ENCODE assay signal across 26 cellular contexts in genomic region chr3:108051005-108051404, GRCh38. TPM values are rescaled to one million over a fixed set of nuclear protein-coding genes. Genes with fewer than 3 reads are reported as not detected.
DNase-seq lines count a peak whose midpoint lies in the region; ATAC-seq and TF ChIP-seq lines count a peak whose summit lies in the region.
"Had no signal": no experiment of that assay in that cellular context is flagged by ENCODE, and none has a peak within 500 bp of the region (broad histone marks: within the 10 kb centered on the region; RNA-seq: fewer than 3 reads in every experiment).

No MANE protein-coding gene starts in this region.

- H3K36me3 Mint-ChIP-seq in HFFc6 (ENCODE audit: low read depth): peaks cover 20% of the 10 kb centered on the region; the same call in 1 of the 2 replicates

- H3K4me3 Mint-ChIP-seq in HFFc6: no peak overlapping the region
- no peak overlapping the region for H3K4me3 Mint-ChIP-seq in stimulated activated naive CD8-positive, alpha-beta T cell treated with anti-CD3 and anti-CD28 coated beads, Interleukin-15, amount 100 ng/mL, for 72 hours
- H3K4me3 Mint-ChIP-seq: activated CD8-positive, alpha-beta T cell treated with anti-CD3 and anti-CD28 coated beads for 36 hours; activated naive CD8-positive, alpha-beta T cell treated with anti-CD3 and anti-CD28 coated beads, Interleukin-2, amount 50 U/mL, for 24 hours; brain; IgD-negative memory B cell; natural killer cell treated with Interleukin-12 subunit alpha and Interleukin-12 subunit beta and Interleukin-15 and Interleukin-18, amount 100 ng/mL, for 72 hours had no signal

- peaks cover 29% of the 10 kb centered on the region for H3K4me1 Mint-ChIP-seq in HFFc6 (ENCODE audit: low read depth)
- peaks cover 50% of the 10 kb centered on the region for H3K4me1 Mint-ChIP-seq in stimulated activated naive CD8-positive, alpha-beta T cell treated with anti-CD3 and anti-CD28 coated beads, Interleukin-15, amount 100 ng/mL, for 72 hours
- H3K4me1 Mint-ChIP-seq: brain had no signal

- ATAC-seq in RWPE2 (ENCODE audit: low read depth) (peak; percentile 90), esophagus mucosa (peak; percentile 13), GM21526 (IDR thresholded peaks at IDR 0.05; ENCODE audit: low FRiP score, unreplicated experiment) (no peak)
- no peak for ATAC-seq in stimulated activated naive CD8-positive, alpha-beta T cell treated with anti-CD3 and anti-CD28 coated beads, Interleukin-15, amount 100 ng/mL, for 72 hours
- ATAC-seq: activated CD8-positive, alpha-beta T cell treated with anti-CD3 and anti-CD28 coated beads for 36 hours; activated naive CD8-positive, alpha-beta T cell treated with anti-CD3 and anti-CD28 coated beads, Interleukin-2, amount 50 U/mL, for 24 hours; natural killer cell treated with Interleukin-12 subunit alpha and Interleukin-12 subunit beta and Interleukin-15 and Interleukin-18, amount 100 ng/mL, for 72 hours; pancreas; stimulated activated naive CD8-positive, alpha-beta T cell treated with anti-CD3 and anti-CD28 coated beads, Interleukin-15, Interleukin-2, amounts not matched to agents 100 U/mL and 50 U/mL, for 24 hours had no signal

- DNase-seq in HFFc6 (peak; percentile 60), RWPE2 (ENCODE audit: low spot score) (no peak), AG08396 (ENCODE audit: low spot score) (no peak), NCI-H524 treated with DMSO at 0.1 percent for 48 hours (lab: John Stamatoyannopoulos, UW) (no peak)
- DNase-seq in stimulated activated naive CD8-positive, alpha-beta T cell treated with anti-CD3 and anti-CD28 coated beads, Interleukin-15, amount 100 ng/mL, for 72 hours: no peak
- DNase-seq: activated CD4-positive, CD25-positive, alpha-beta regulatory T cell treated with anti-CD3 and anti-CD28 coated beads, Interleukin-2, amount 50 U/mL, for 72 hours; activated CD8-positive, alpha-beta T cell treated with anti-CD3 and anti-CD28 coated beads for 36 hours; activated naive CD8-positive, alpha-beta T cell treated with anti-CD3 and anti-CD28 coated beads, Interleukin-2, amount 50 U/mL, for 24 hours; DMS79; effector CD8-positive, alpha-beta T cell; foreskin melanocyte; left ventricle myocardium inferior; NCI-H1092 treated with DMSO at 0.1 percent for 48 hours; NCI-H2029; NCI-H2227 treated with DMSO at 0.1 percent for 48 hours; pancreas; SIG-M5; stimulated activated CD4-positive, alpha-beta T cell treated with anti-CD3 and anti-CD28 coated beads, Interleukin-4, amount 100 ng/mL, for 24 hours; stimulated activated naive CD8-positive, alpha-beta T cell treated with anti-CD3 and anti-CD28 coated beads, Interleukin-15, Interleukin-2, amounts not matched to agents 100 U/mL and 50 U/mL, for 24 hours had no signal

- no peak for TF ChIP-seq CTCF in HFFc6 (IDR thresholded peaks at IDR 0.05)
- no peak for TF ChIP-seq CTCF in RWPE2 (IDR thresholded peaks at IDR 0.05; ENCODE audit: poor library complexity, severe bottlenecking)

- H3K4me3 ChIP-seq in RWPE2 (ENCODE audit: severe bottlenecking): no peak overlapping the region
- H3K4me3 ChIP-seq: HAP-1, left ventricle myocardium inferior, pancreas had no signal

- H3K9me3 Mint-ChIP-seq in HFFc6: no peaks in the 10 kb centered on the region
- no peaks in the 10 kb centered on the region for H3K9me3 Mint-ChIP-seq in stimulated activated naive CD8-positive, alpha-beta T cell treated with anti-CD3 and anti-CD28 coated beads, Interleukin-15, amount 100 ng/mL, for 72 hours
- H3K9me3 Mint-ChIP-seq: activated naive CD8-positive, alpha-beta T cell treated with anti-CD3 and anti-CD28 coated beads, Interleukin-2, amount 50 U/mL, for 24 hours; brain; IgD-negative memory B cell had no signal

- H3K27ac ChIP-seq in RWPE2 (ENCODE audit: poor library complexity, severe bottlenecking): no peak overlapping the region
- H3K27ac ChIP-seq: HL-60, left ventricle myocardium inferior, pancreas had no signal

- peaks cover 49% of the 10 kb centered on the region for H3K36me3 ChIP-seq in RWPE2 (ENCODE audit: low read depth)
- H3K36me3 ChIP-seq: HAP-1, pancreas had no signal

- H3K27ac Mint-ChIP-seq in HFFc6: peak overlapping the region; percentile 61
- H3K27ac Mint-ChIP-seq in stimulated activated naive CD8-positive, alpha-beta T cell treated with anti-CD3 and anti-CD28 coated beads, Interleukin-15, amount 100 ng/mL, for 72 hours: no peak overlapping the region
- H3K27ac Mint-ChIP-seq: IgD-negative memory B cell; natural killer cell treated with Interleukin-12 subunit alpha and Interleukin-12 subunit beta and Interleukin-15 and Interleukin-18, amount 100 ng/mL, for 72 hours had no signal

- H3K27me3 Mint-ChIP-seq in HFFc6 (ENCODE audit: insufficient read depth): no peaks in the 10 kb centered on the region; the same call in 1 of the 2 replicates
- H3K27me3 Mint-ChIP-seq in stimulated activated naive CD8-positive, alpha-beta T cell treated with anti-CD3 and anti-CD28 coated beads, Interleukin-15, amount 100 ng/mL, for 72 hours: no peaks in the 10 kb centered on the region
- H3K27me3 Mint-ChIP-seq: activated CD8-positive, alpha-beta T cell treated with anti-CD3 and anti-CD28 coated beads for 36 hours; activated naive CD8-positive, alpha-beta T cell treated with anti-CD3 and anti-CD28 coated beads, Interleukin-2, amount 50 U/mL, for 24 hours; brain; IgD-negative memory B cell; natural killer cell treated with Interleukin-12 subunit alpha and Interleukin-12 subunit beta and Interleukin-15 and Interleukin-18, amount 100 ng/mL, for 72 hours had no signal

- no peaks in the 10 kb centered on the region for H3K27me3 ChIP-seq in RWPE2 (ENCODE audit: insufficient read depth, poor library complexity, severe bottlenecking)
- H3K27me3 ChIP-seq: pancreas had no signal

- peaks cover 9% of the 10 kb centered on the region for H3K4me1 ChIP-seq in RWPE2 (ENCODE audit: insufficient read depth, poor library complexity, severe bottlenecking)
- H3K4me1 ChIP-seq: pancreas had no signal

- H3K9me3 ChIP-seq in RWPE2 (ENCODE audit: severe bottlenecking): no peaks in the 10 kb centered on the region
- H3K9me3 ChIP-seq: HAP-1, left ventricle myocardium inferior, pancreas had no signal

RNA-seq across cellular contexts. Expression of gene CD47, which starts 39.8 kb away (rescaled TPM):
- 10 to 100 TPM; 68.3 to 89.5 (median 77.1) TPM for total RNA-seq in HFFc6 (2021; fragmentation: NEBNext Ultra II Directional; extraction: Animal tissue kit (Norgen Biotek cat#: 25700))
- 95.3 TPM for total RNA-seq in esophagus mucosa

Comparison
In these comparisons a context has a peak if more than half of its experiments do, and no peak if none do; other contexts are left out.
1. ATAC-seq: peak in RWPE2 (single experiment) and esophagus mucosa (single experiment); none in GM21526 (single experiment) and stimulated activated naive CD8-positive, alpha-beta T cell treated with anti-CD3 and anti-CD28 coated beads, Interleukin-15, amount 100 ng/mL, for 72 hours (single experiment).